Comparison of ENCODE assay signal across 24 cellular contexts in the genomic region with DNA sequence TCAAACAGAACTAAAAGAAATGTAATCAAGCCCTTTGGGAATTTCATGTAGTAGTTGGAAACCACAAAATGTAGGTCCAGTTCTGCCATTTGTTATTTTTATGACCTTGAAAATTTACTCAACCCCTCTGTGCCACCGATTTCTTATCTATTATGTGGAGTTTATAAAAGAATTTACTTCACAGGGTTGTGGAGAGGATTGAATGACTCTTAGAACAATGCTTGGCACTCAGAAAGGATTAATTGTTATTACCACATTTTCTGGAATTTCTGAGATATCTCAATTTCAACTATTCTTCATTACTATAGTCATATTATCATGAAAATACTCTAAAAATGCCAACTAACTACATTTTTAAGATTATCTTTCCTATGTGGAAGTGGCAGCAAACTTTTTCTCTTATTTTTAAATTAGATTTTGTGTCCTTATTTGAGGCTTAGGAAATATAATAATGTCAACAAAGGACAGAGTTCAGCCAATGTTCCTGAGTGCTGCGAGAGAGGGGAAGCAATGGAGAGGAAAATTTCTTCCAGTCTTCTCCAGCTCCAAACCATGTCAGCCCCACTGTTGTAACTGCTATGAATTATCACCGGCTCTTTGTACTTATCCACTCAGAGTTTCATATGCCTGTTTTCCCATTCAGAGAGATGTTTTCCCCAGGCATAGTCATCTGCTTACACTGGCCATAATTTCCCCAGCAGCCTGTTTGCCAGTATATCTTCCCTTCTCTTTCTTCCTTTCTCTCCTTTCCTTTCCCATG.
DNase-seq lines count a peak whose midpoint lies in the region; ATAC-seq and TF ChIP-seq lines count a peak whose summit lies in the region.
"Had no signal": no experiment of that assay in that cellular context is flagged by ENCODE, and none has a peak within 500 bp of the region (broad histone marks: within the 10 kb centered on the region; RNA-seq: fewer than 3 reads in every experiment).

No MANE protein-coding gene starts in this region.

- in situ Hi-C loops in IMR-90 (cut with MboI; ENCODE audit: low sequenced_read_pairs): no loop called here

- no peak overlapping the region for H3K14ac ChIP-seq in IMR-90 (replicated peaks; ENCODE audit: low read depth, low read length)

- H3K9me3 Mint-ChIP-seq in activated T-helper 17 cell treated with anti-CD3 and anti-CD28 coated beads, Interleukin-2, amount 50 U/mL, for 72 hours: peaks cover 22% of the 10 kb centered on the region

- H4K91ac ChIP-seq in IMR-90 (ENCODE audit: insufficient read depth, low read depth, low read length): no peak overlapping the region

- TF ChIP-seq POLR2A in IMR-90 (IDR thresholded peaks at IDR 0.05; ENCODE audit: low read depth, low read length): no peak
- no peak for TF ChIP-seq POLR2A in esophagus muscularis mucosa (IDR thresholded peaks at IDR 0.05; ENCODE audit: low read depth)

- H3K9me3 ChIP-seq in IMR-90 (ENCODE audit: control insufficient read depth, insufficient read depth, low read length): no peaks in the 10 kb centered on the region
- H3K9me3 ChIP-seq in esophagus muscularis mucosa: no peaks in the 10 kb centered on the region
- H3K9me3 ChIP-seq: HAP-1, Peyer's patch, SJSA1 had no signal

- no peak for TF ChIP-seq EP300 in esophagus muscularis mucosa (IDR thresholded peaks at IDR 0.05)

- dilution Hi-C loops in IMR-90 (cut with HindIII; ENCODE audit: low sequenced_read_pairs, unreplicated experiment): no loop called here

- no peak overlapping the region for H4K5ac ChIP-seq in IMR-90 (ENCODE audit: low read depth, low read length)

- no peak overlapping the region for H2BK15ac ChIP-seq in IMR-90 (ENCODE audit: low read depth, low read length)

- H3K36me3 Mint-ChIP-seq in activated T-helper 17 cell treated with anti-CD3 and anti-CD28 coated beads, Interleukin-2, amount 50 U/mL, for 72 hours (ENCODE audit: low read depth): no peaks in the 10 kb centered on the region
- H3K36me3 Mint-ChIP-seq: IgD-negative memory B cell had no signal

- no peak overlapping the region for H3K4me2 ChIP-seq in IMR-90 (ENCODE audit: low read depth, low read length)

- peak overlapping the region; percentile 53 for H3K18ac ChIP-seq in IMR-90 (ENCODE audit: low read depth, low read length)

- CTCF ChIA-PET in IMR-90 (lab: Yijun Ruan, JAX): no interaction called here

- WGBS in IMR-90 (ENCODE audit: extremely low coverage in 2 of 2, insufficient read length in 1 of 2), 2 experiments: 88% methylated on average over 1 of the region's 3 CpGs; no CpG with 5 or more reads in 1 of the 2 experiments
- WGBS in esophagus muscularis mucosa: 50% methylated on average over 3 of the region's 3 CpGs

- H4K8ac ChIP-seq in IMR-90 (ENCODE audit: low read depth in 2 of 2, low read length in 2 of 2): no peak overlapping the region

- H2AK5ac ChIP-seq in IMR-90 (ENCODE audit: low read depth, low read length): no peak overlapping the region

- no peak overlapping the region for H3K27ac ChIP-seq in IMR-90 (ENCODE audit: insufficient read depth, low read length)
- H3K27ac ChIP-seq in esophagus muscularis mucosa (replicated peaks in 1 of 4): peak overlapping the region in 3 of 4 donors; percentile 49 to 76 (median 53)
- H3K27ac ChIP-seq: C4-2B, HL-60, SJSA1 had no signal

- no peak overlapping the region for H2BK120ac ChIP-seq in IMR-90 (ENCODE audit: low read depth, low read length)

- no peaks in the 10 kb centered on the region for H3K9me1 ChIP-seq in IMR-90 (ENCODE audit: insufficient read depth, low read length)

- TF ChIP-seq CTCF in IMR-90 (conservative IDR thresholded peaks at IDR 0.05; ENCODE audit: low read depth, low read length): no peak
- no peak for TF ChIP-seq CTCF in esophagus muscularis mucosa (IDR thresholded peaks at IDR 0.05)

- H3K4me3 ChIP-seq in IMR-90 (ENCODE audit: insufficient read depth, low read depth, low read length) (no peak overlapping the region), esophagus muscularis mucosa (no peak overlapping the region)
- H3K4me3 ChIP-seq: HAP-1, Peyer's patch, SJSA1 had no signal

- no peak overlapping the region for H3K27ac Mint-ChIP-seq in activated T-helper 17 cell treated with anti-CD3 and anti-CD28 coated beads, Interleukin-2, amount 50 U/mL, for 72 hours
- H3K27ac Mint-ChIP-seq: IgD-negative memory B cell had no signal

- no peak overlapping the region for H2AK9ac ChIP-seq in IMR-90 (replicated peaks; ENCODE audit: low read depth, low read length, poor library complexity)

- no peaks in the 10 kb centered on the region for H3K4me1 Mint-ChIP-seq in activated T-helper 17 cell treated with anti-CD3 and anti-CD28 coated beads, Interleukin-2, amount 50 U/mL, for 72 hours
- H3K4me1 Mint-ChIP-seq: IgD-negative memory B cell had no signal

- H3K79me1 ChIP-seq in IMR-90 (ENCODE audit: low read depth in 1 of 2, low read length in 2 of 2): no peaks in the 10 kb centered on the region

- H3K56ac ChIP-seq in IMR-90 (ENCODE audit: extremely low read depth, insufficient read depth, low read length): no peak overlapping the region

- no peaks in the 10 kb centered on the region for H4K20me1 ChIP-seq in IMR-90 (ENCODE audit: insufficient read depth, low read length)

- H3K4ac ChIP-seq in IMR-90 (ENCODE audit: low read depth, low read length): no peak overlapping the region

- H3K36me3 ChIP-seq in IMR-90 (ENCODE audit: control insufficient read depth, insufficient read depth, low read length): no peaks in the 10 kb centered on the region
- no peaks in the 10 kb centered on the region for H3K36me3 ChIP-seq in esophagus muscularis mucosa
- H3K36me3 ChIP-seq: HAP-1, Peyer's patch, SJSA1 had no signal

- H3K23ac ChIP-seq in IMR-90 (ENCODE audit: low read depth, low read length): no peak overlapping the region

- DNase-seq in AG20443 (ENCODE audit: low spot score) (peak; percentile 14), IMR-90 (no peak), esophagus muscularis mucosa (ENCODE audit: extremely low spot score) (no peak), sciatic nerve (ENCODE audit: low spot score) (no peak), NCI-H187 treated with DMSO at 0.1 percent for 48 hours (lab: John Stamatoyannopoulos, UW) (no peak), HT-29 (ENCODE audit: low spot score) (no peak)
- DNase-seq: AML-193; DMS79; Kasumi-1; MM.1S; NCI-H1092 treated with DMSO at 0.1 percent for 48 hours; NCI-H146; NCI-H2081 treated with DMSO at 0.1 percent for 48 hours; NCI-H510A; NCI-H748 treated with DMSO at 0.1 percent for 48 hours; NK-92 treated with Interleukin-12 subunit alpha and Interleukin-12 subunit beta, amount 100 ng/mL, for 24 hours; Peyer's patch had no signal

- H3K9ac ChIP-seq in IMR-90 (ENCODE audit: low read depth, low read length): no peak overlapping the region

- no peak for ATAC-seq in IMR-90 (ENCODE audit: low read depth)
- peak; percentile 66 for ATAC-seq in sciatic nerve
- no peak for ATAC-seq in activated T-helper 17 cell treated with anti-CD3 and anti-CD28 coated beads, Interleukin-2, amount 50 U/mL, for 72 hours (replicated peaks)
- ATAC-seq in GM21381 (IDR thresholded peaks at IDR 0.05; ENCODE audit: unreplicated experiment): no peak

- BruUV-seq in IMR-90 (replicated peaks; lab: Mats Ljungman, UMichigan): no TSS peak

- no peak overlapping the region for H2BK5ac ChIP-seq in IMR-90 (ENCODE audit: low read depth, low read length, poor library complexity, severe bottlenecking)

- POLR2A ChIA-PET in IMR-90 (lab: Charles Lee; ENCODE audit: unreplicated experiment): no interaction called here

- intact Hi-C loops in IMR-90 (cut with micrococcal nuclease) (no loop called here), esophagus muscularis mucosa (cut with DNase I) (no loop called here), sciatic nerve (cut with DNase I) (no loop called here)

- H3K4me3 Mint-ChIP-seq in activated T-helper 17 cell treated with anti-CD3 and anti-CD28 coated beads, Interleukin-2, amount 50 U/mL, for 72 hours: no peak overlapping the region

- no peaks in the 10 kb centered on the region for H3K27me3 Mint-ChIP-seq in activated T-helper 17 cell treated with anti-CD3 and anti-CD28 coated beads, Interleukin-2, amount 50 U/mL, for 72 hours
- H3K27me3 Mint-ChIP-seq: IgD-negative memory B cell had no signal

- H3K4me1 ChIP-seq in IMR-90 (ENCODE audit: control insufficient read depth, insufficient read depth, low read length) (peaks cover 5% of the 10 kb centered on the region), esophagus muscularis mucosa (peaks cover 18 to 35% (median 25%) of the 10 kb centered on the region in 4 donors)
- H3K4me1 ChIP-seq: HAP-1, Peyer's patch, SJSA1 had no signal

- no peak overlapping the region for H2BK20ac ChIP-seq in IMR-90 (ENCODE audit: low read depth, low read length)

- no peak for TF ChIP-seq RAD21 in IMR-90 (IDR thresholded peaks at IDR 0.05; ENCODE audit: low read length)

- no peak overlapping the region for H2AFZ ChIP-seq in IMR-90 (replicated peaks; ENCODE audit: low read length, poor library complexity)

- no peaks in the 10 kb centered on the region; the same call in 1 of the 2 replicates for H3K27me3 ChIP-seq in IMR-90 (ENCODE audit: control insufficient read depth, insufficient read depth, low read length)
- H3K27me3 ChIP-seq in esophagus muscularis mucosa: no peaks in the 10 kb centered on the region
- H3K27me3 ChIP-seq: Peyer's patch, SJSA1 had no signal

TF ChIP-seq in IMR-90, 13 proteins besides CTCF, POLR2A, EP300 and RAD21:
- TF ChIP-seq BHLHE40 (IDR thresholded peaks at IDR 0.05; ENCODE audit: low read depth, low read length) (no peak), MAFK (IDR thresholded peaks at IDR 0.05; ENCODE audit: low read depth, low read length) (no peak), NFE2L2 (IDR thresholded peaks at IDR 0.05; ENCODE audit: low read depth, low read length) (no peak), RFX5 (IDR thresholded peaks at IDR 0.05; ENCODE audit: low read depth, low read length) (no peak), MXI1 (IDR thresholded peaks at IDR 0.05; ENCODE audit: borderline replicate concordance, low read depth, low read length) (no peak), RCOR1 (IDR thresholded peaks at IDR 0.05; ENCODE audit: insufficient replicate concordance, low read length) (no peak), MAZ (IDR thresholded peaks at IDR 0.05; ENCODE audit: borderline replicate concordance, low read depth, low read length) (no peak), FOS (IDR thresholded peaks at IDR 0.05; ENCODE audit: low read depth, low read length) (no peak), CEBPB (IDR thresholded peaks at IDR 0.05; ENCODE audit: low read depth, low read length) (no peak), CHD1 (IDR thresholded peaks at IDR 0.05; ENCODE audit: low read depth, low read length) (no peak)
- TF ChIP-seq, protein P1, sequence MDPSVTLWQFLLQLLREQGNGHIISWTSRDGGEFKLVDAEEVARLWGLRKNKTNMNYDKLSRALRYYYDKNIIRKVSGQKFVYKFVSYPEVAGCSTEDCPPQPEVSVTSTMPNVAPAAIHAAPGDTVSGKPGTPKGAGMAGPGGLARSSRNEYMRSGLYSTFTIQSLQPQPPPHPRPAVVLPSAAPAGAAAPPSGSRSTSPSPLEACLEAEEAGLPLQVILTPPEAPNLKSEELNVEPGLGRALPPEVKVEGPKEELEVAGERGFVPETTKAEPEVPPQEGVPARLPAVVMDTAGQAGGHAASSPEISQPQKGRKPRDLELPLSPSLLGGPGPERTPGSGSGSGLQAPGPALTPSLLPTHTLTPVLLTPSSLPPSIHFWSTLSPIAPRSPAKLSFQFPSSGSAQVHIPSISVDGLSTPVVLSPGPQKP (IDR thresholded peaks at IDR 0.05; ENCODE audit: borderline replicate concordance, low read depth, low read length): no peak
